Comparison of ENCODE assay signal across 9 cellular contexts in genomic region chr2:219713110-219713509, GRCh38.
DNase-seq lines count a peak whose midpoint lies in the region; ATAC-seq and TF ChIP-seq lines count a peak whose summit lies in the region.
"Had no signal": no experiment of that assay in that cellular context is flagged by ENCODE, and none has a peak within 500 bp of the region (broad histone marks: within the 10 kb centered on the region; RNA-seq: fewer than 3 reads in every experiment).

No MANE protein-coding gene starts in this region.

- no peak overlapping the region for H3K27ac ChIP-seq in esophagus muscularis mucosa (replicated peaks in 1 of 4)

- peak; percentile 66 for ATAC-seq in GM21786 (IDR thresholded peaks at IDR 0.05; ENCODE audit: unreplicated experiment)

- H3K9me3 ChIP-seq in esophagus muscularis mucosa: peaks cover 0 to 3% (median 0%) of the 10 kb centered on the region in 4 donors

- no peak for TF ChIP-seq POLR2A in esophagus muscularis mucosa (IDR thresholded peaks at IDR 0.05; ENCODE audit: low read depth)

- intact Hi-C loops in esophagus muscularis mucosa (cut with DNase I): no loop called here

- no peak for TF ChIP-seq EP300 in esophagus muscularis mucosa (IDR thresholded peaks at IDR 0.05)

- H3K4me3 ChIP-seq in esophagus muscularis mucosa: no peak overlapping the region

- peaks cover 0 to 9% (median 0%) of the 10 kb centered on the region in 4 donors for H3K27me3 ChIP-seq in esophagus muscularis mucosa

- 68% methylated on average over 1 of the region's 1 CpG for WGBS in esophagus muscularis mucosa

- DNase-seq in DMS 273 treated with DMSO at 0.1 percent for 48 hours (lab: John Stamatoyannopoulos, UW) (peak; percentile 41), NCI-H526 (lab: John Stamatoyannopoulos, UW) (peak; percentile 12 to 43), esophagus muscularis mucosa (ENCODE audit: extremely low spot score) (peak; percentile 21), middle frontal gyrus (ENCODE audit: extremely low spot score, low spot score) (no peak), DMS79 treated with DMSO at 0.1 percent for 48 hours (lab: John Stamatoyannopoulos, UW) (no peak), NCI-H146 (lab: John Stamatoyannopoulos, UW) (no peak)
- DNase-seq in central memory CD4-positive, alpha-beta T cell: no peak
- DNase-seq: activated naive CD8-positive, alpha-beta T cell treated with anti-CD3 and anti-CD28 coated beads for 36 hours had no signal

- H3K36me3 ChIP-seq in esophagus muscularis mucosa: no peaks in the 10 kb centered on the region

- H3K4me1 ChIP-seq in esophagus muscularis mucosa: peaks cover 0 to 2% (median 0%) of the 10 kb centered on the region in 4 donors

- no peak for TF ChIP-seq CTCF in esophagus muscularis mucosa (IDR thresholded peaks at IDR 0.05)

Comparison
In these comparisons a context has a peak if more than half of its experiments do, and no peak if none do; other contexts are left out.
1. DNase-seq: peak in DMS 273 treated with DMSO at 0.1 percent for 48 hours (single experiment), NCI-H526 (2 of 2) and esophagus muscularis mucosa (single experiment); none in middle frontal gyrus (single experiment), DMS79 treated with DMSO at 0.1 percent for 48 hours (single experiment), central memory CD4-positive, alpha-beta T cell (single experiment) and NCI-H146 (single experiment).